In the genomic region with DNA sequence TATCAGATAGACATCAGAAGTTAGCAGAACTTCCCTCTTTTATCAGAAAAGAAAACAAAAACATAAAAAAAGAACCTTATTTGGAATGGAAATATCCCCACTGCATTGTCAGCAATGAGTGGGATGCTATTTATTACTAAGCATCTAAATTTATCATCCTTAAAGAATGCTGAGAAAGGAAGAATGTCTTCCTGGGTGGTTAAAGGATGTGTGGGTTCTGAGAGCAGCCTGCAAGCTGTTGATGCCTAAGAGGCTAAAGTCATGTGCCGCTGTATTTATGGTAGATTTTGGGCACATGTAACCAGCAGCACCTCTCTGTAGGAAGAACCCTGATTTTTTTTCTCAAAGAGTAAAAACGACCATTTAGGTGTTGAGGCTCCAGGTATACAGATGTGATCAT, we compare ENCODE assay signal across 15 cellular contexts. TPM values are rescaled to one million over a fixed set of nuclear protein-coding genes. Genes with fewer than 3 reads are reported as not detected.
DNase-seq lines count a peak whose midpoint lies in the region; FAIRE-seq and TF ChIP-seq lines count a peak whose summit lies in the region.
"Had no signal": no experiment of that assay in that cellular context is flagged by ENCODE, and none has a peak within 500 bp of the region (broad histone marks: within the 10 kb centered on the region; RNA-seq: fewer than 3 reads in every experiment).

No MANE protein-coding gene starts in this region.

- H4K20me1 ChIP-seq in endothelial cell of umbilical vein (replicated peaks; ENCODE audit: control insufficient read depth, extremely low read depth, insufficient read depth, low read length) = no peaks in the 10 kb centered on the region

- no peak overlapping the region for H2AFZ ChIP-seq in endothelial cell of umbilical vein (ENCODE audit: low read depth, low read length)

- dilution Hi-C loops in endothelial cell of umbilical vein (cut with MboI; ENCODE audit: extremely low pct_ligation_motif_present, low sequenced_read_pairs) = no loop called here

- TF ChIP-seq POLR2A in endothelial cell of umbilical vein (IDR thresholded peaks at IDR 0.05; ENCODE audit: low read depth, low read length) (no peak), adrenal gland (IDR thresholded peaks at IDR 0.05) (no peak)

- CTCF ChIA-PET in endothelial cell of umbilical vein (lab: Charles Lee) = no interaction called here

- TF ChIP-seq CTCF in endothelial cell of umbilical vein (IDR thresholded peaks at IDR 0.05; ENCODE audit: extremely low read depth in 1 of 2, insufficient read depth in 1 of 2, low read depth in 1 of 2, low read length in 2 of 2) (no peak), adrenal gland (IDR thresholded peaks at IDR 0.05) (no peak)

- BruUV-seq in endothelial cell of umbilical vein (replicated peaks; lab: Mats Ljungman, UMichigan) = no TSS peak

- H3K27me3 ChIP-seq in endothelial cell of umbilical vein (ENCODE audit: control insufficient read depth in 2 of 2, insufficient read depth in 2 of 2, low read length in 2 of 2) (no peaks in the 10 kb centered on the region), adrenal gland (no peaks in the 10 kb centered on the region)

- H3K4me1 ChIP-seq in endothelial cell of umbilical vein (ENCODE audit: control insufficient read depth, extremely low read depth, insufficient read depth, low read length) = peaks cover 57% of the 10 kb centered on the region
- peaks cover 0 to 11% of the 10 kb centered on the region in 2 donors for H3K4me1 ChIP-seq in adrenal gland (replicated peaks in 1 of 2)

- H3K9ac ChIP-seq in endothelial cell of umbilical vein (replicated peaks; ENCODE audit: extremely low read depth, insufficient read depth, low read length) = no peak overlapping the region

- peak; percentile 13 for DNase-seq in COLO829 (ENCODE audit: low spot score)
- peak; percentile 84 for DNase-seq in RPMI7951 (ENCODE audit: low read depth)
- DNase-seq in endothelial cell of umbilical vein (ENCODE audit: low read depth, low spot score) = no peak
- DNase-seq in skeletal muscle cell (ENCODE audit: low read depth) = peak; percentile 50
- no peak for DNase-seq in NCI-H1436 treated with DMSO at 0.1 percent for 48 hours (lab: John Stamatoyannopoulos, UW)
- DNase-seq in adrenal gland = no peak
- DNase-seq in iPS-NIHi7 (ENCODE audit: extremely low spot score) = no peak
- DNase-seq in activated CD8-positive, alpha-beta memory T cell treated with anti-CD3 and anti-CD28 coated beads for 24 hours = no peak
- DNase-seq: aorta, DMS153, NCI-H1417 treated with DMSO at 0.1 percent for 48 hours had no signal

- peak overlapping the region; percentile 6 for H3K4me2 ChIP-seq in endothelial cell of umbilical vein (ENCODE audit: insufficient read depth, low read length)

- 45 to 63% (median 53%) methylated on average over 2 of the region's 2 CpGs for WGBS in adrenal gland, 4 donors

- POLR2A ChIA-PET in endothelial cell of umbilical vein (lab: Charles Lee) = interaction anchor here (0.5 kb wide), 1 partner anchor 170 kb away, joined by 9 read pairs; no protein-coding TSS in a partner anchor

- H3K36me3 ChIP-seq in endothelial cell of umbilical vein (ENCODE audit: control insufficient read depth in 2 of 2, extremely low read depth in 1 of 2, insufficient read depth in 2 of 2, low read length in 2 of 2) (peaks cover 0 to 7% of the 10 kb centered on the region in 2 experiments), adrenal gland (replicated peaks in 1 of 2) (no peaks in the 10 kb centered on the region)

- H3K79me2 ChIP-seq in endothelial cell of umbilical vein (ENCODE audit: control insufficient read depth, insufficient read depth, low read length) = no peaks in the 10 kb centered on the region

- H3K4me3 ChIP-seq in endothelial cell of umbilical vein (replicated peaks in 1 of 3; ENCODE audit: insufficient read depth in 1 of 3, low read depth in 1 of 3, low read length in 3 of 3) (no peak overlapping the region), skeletal muscle cell (ENCODE audit: low read depth, low read length) (no peak overlapping the region), adrenal gland (no peak overlapping the region)

- H3K9me1 ChIP-seq in endothelial cell of umbilical vein (replicated peaks; ENCODE audit: control insufficient read depth, extremely low read depth, insufficient read depth, low read length) = no peaks in the 10 kb centered on the region

- H3K9me3 ChIP-seq in endothelial cell of umbilical vein (replicated peaks; ENCODE audit: control insufficient read depth, insufficient read depth, low read length) = no peaks in the 10 kb centered on the region
- no peaks in the 10 kb centered on the region for H3K9me3 ChIP-seq in adrenal gland (replicated peaks in 1 of 3)

- FAIRE-seq in endothelial cell of umbilical vein (lab: Jason Lieb, UNC) = no peak
- FAIRE-seq: GM18507 had no signal

- H3K27ac ChIP-seq in endothelial cell of umbilical vein (ENCODE audit: insufficient read depth, low read depth, low read length) (peak overlapping the region; percentile 26), adrenal gland (peak overlapping the region in 1 of 5 donors; percentile 37)

- intact Hi-C loops in endothelial cell of umbilical vein (cut with micrococcal nuclease) = loop anchor here (5.0 kb wide), 1 partner anchor 150 kb away; a partner anchor contains a TSS
- intact Hi-C loops in adrenal gland (cut with DNase I) = no loop called here

TF ChIP-seq in endothelial cell of umbilical vein, 7 proteins besides CTCF, POLR2A, EP300 and RAD21:
- TF ChIP-seq GATA2 (IDR thresholded peaks at IDR 0.05; ENCODE audit: insufficient read depth, insufficient read length, low read depth, low read length) (peak; percentile 14), FOS (IDR thresholded peaks at IDR 0.05; ENCODE audit: borderline replicate concordance, insufficient read depth, low read length) (peak; percentile 16), POLR2AphosphoS5 (IDR thresholded peaks at IDR 0.05; ENCODE audit: insufficient read depth, low read depth, low read length) (no peak)

RNA-seq across cellular contexts. Expression of a gene that starts 15.5 kb away (rescaled TPM):
- total RNA-seq in RPMI7951 (2014; rRNA removed; shearing (Covaris generic)) = 0.10 TPM in 1 of 2 replicates, not detected in the other
- total RNA-seq in endothelial cell of umbilical vein (not detected in 2 replicates), adrenal gland (not detected)
- polyA plus RNA-seq in endothelial cell of umbilical vein (not detected in 2 replicates), adrenal gland (not detected)
- not detected in 2 replicates for polyA plus RNA-seq in endothelial cell of umbilical vein (2011; cell fraction: cytosol; rRNA removed)
- 0.07 and 0.11 TPM in 2 replicates for polyA plus RNA-seq in endothelial cell of umbilical vein (2011; cell fraction: nucleus; rRNA removed)
- polyA plus RNA-seq in endothelial cell of umbilical vein (2012) = 0.09 and 0.35 TPM in 2 replicates
- polyA minus RNA-seq in endothelial cell of umbilical vein = not detected in 2 replicates
- polyA minus RNA-seq in endothelial cell of umbilical vein (2011; cell fraction: cytosol; rRNA and poly(A)+ RNA removed) = not detected
- not detected in 2 replicates for polyA minus RNA-seq in endothelial cell of umbilical vein (2011; cell fraction: nucleus; rRNA and poly(A)+ RNA removed)
- total RNA-seq: aorta, HT-29 had no signal
- polyA plus RNA-seq: aorta, esophagus, thymus had no signal

Comparison
In these comparisons a context has a peak if more than half of its experiments do, and no peak if none do; other contexts are left out.
1. DNase-seq: peak in COLO829 (single experiment), RPMI7951 (single experiment) and skeletal muscle cell (single experiment); none in endothelial cell of umbilical vein (single experiment), NCI-H1436 treated with DMSO at 0.1 percent for 48 hours (single experiment), adrenal gland (0 of 7), iPS-NIHi7 (single experiment) and activated CD8-positive, alpha-beta memory T cell treated with anti-CD3 and anti-CD28 coated beads for 24 hours (single experiment).